ENCODE assay signal across 14 cellular contexts in the genomic region with DNA sequence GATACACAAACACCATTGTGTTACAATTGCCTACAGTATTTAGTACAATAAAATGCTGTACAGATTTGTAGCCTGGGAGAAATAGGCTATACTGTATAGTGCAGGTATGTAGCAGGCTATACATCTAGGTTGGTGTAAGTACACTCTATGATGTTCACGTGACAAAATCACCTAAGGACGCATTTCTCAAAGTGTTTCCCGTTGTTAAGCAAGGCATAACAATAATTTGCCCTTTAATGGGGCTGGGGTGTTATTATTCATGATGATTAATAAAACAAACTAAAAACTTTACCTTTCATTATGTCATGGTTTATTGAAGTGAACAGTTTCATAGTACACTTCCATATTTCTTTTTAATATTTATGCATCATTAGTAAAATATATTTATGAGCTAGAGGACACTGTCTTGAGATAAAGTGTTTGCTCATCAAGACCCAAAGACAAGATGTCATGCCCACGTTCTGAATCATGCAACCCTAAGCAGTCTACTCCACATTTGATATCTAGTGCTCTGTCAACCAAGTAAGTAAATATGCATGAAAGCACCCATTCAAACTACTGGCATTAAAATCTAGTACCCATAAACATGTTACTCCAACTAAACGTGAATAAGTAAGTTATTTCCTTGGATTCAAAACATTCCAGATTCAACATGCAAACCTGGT.
DNase-seq lines count a peak whose midpoint lies in the region; ATAC-seq and TF ChIP-seq lines count a peak whose summit lies in the region.
"Had no signal": no experiment of that assay in that cellular context is flagged by ENCODE, and none has a peak within 500 bp of the region (broad histone marks: within the 10 kb centered on the region; RNA-seq: fewer than 3 reads in every experiment).

No MANE protein-coding gene starts in this region.

- WGBS in spleen, 5 donors = 77 to 86% (median 81%) methylated on average over 5 of the region's 5 CpGs
- WGBS in stomach, 5 donors = 63 to 80% (median 69%) methylated on average over 5 of the region's 5 CpGs

- no peak for TF ChIP-seq EP300 in stomach (IDR thresholded peaks at IDR 0.05)

- peak; percentile 19 for DNase-seq in HT-29 (ENCODE audit: low spot score)
- DNase-seq in amniotic epithelial cell (ENCODE audit: low read depth) = peak; percentile 75
- DNase-seq in iris pigment epithelial cell (ENCODE audit: low read depth) = peak; percentile 61
- DNase-seq in spleen = no peak
- DNase-seq in stomach = no peak
- no peak for DNase-seq in NK-92 treated with Interleukin-12 subunit alpha and Interleukin-12 subunit beta, amount 100 ng/mL, for 24 hours (lab: John Stamatoyannopoulos, UW)
- DNase-seq: CD8-positive, alpha-beta T cell; DND-41; GF-D8; GOT3; Karpas-422; NCI-H1436; NCI-H510A treated with DMSO at 0.1 percent for 48 hours had no signal

- H3K36me3 ChIP-seq in spleen (no peaks in the 10 kb centered on the region), stomach (no peaks in the 10 kb centered on the region)

- intact Hi-C loops in spleen (cut with DNase I; ENCODE audit: low total_unique reads) (no loop called here), stomach (cut with DNase I; ENCODE audit: low total_unique reads) (no loop called here)

- TF ChIP-seq POLR2A in spleen (IDR thresholded peaks at IDR 0.05) (no peak), stomach (IDR thresholded peaks at IDR 0.05) (no peak)

- no peak for ATAC-seq in HG02610 (IDR thresholded peaks at IDR 0.05; ENCODE audit: unreplicated experiment)
- ATAC-seq: CD8-positive, alpha-beta T cell had no signal

- H3K4me1 ChIP-seq in spleen (no peaks in the 10 kb centered on the region), stomach (no peaks in the 10 kb centered on the region)

- H3K27ac ChIP-seq in spleen (peak overlapping the region in 5 of 8 donors; percentile 43 to 74 (median 65)), stomach (no peak overlapping the region)

- H3K4me3 ChIP-seq in spleen (no peak overlapping the region), stomach (no peak overlapping the region)

- TF ChIP-seq CTCF in spleen (IDR thresholded peaks at IDR 0.05 in 8 of 11, conservative IDR thresholded peaks at IDR 0.05 in 3 of 11) = no peak
- no peak for TF ChIP-seq CTCF in stomach (IDR thresholded peaks at IDR 0.05)

- H3K27me3 ChIP-seq in spleen (replicated peaks in 1 of 7) (no peaks in the 10 kb centered on the region), stomach (no peaks in the 10 kb centered on the region)

- H3K9me3 ChIP-seq in spleen (peaks cover 0 to 6% (median 0%) of the 10 kb centered on the region in 8 donors), stomach (no peaks in the 10 kb centered on the region)

Comparison
In these comparisons a context has a peak if more than half of its experiments do, and no peak if none do; other contexts are left out.
1. DNase-seq: peak in HT-29 (single experiment), amniotic epithelial cell (single experiment) and iris pigment epithelial cell (single experiment); none in spleen (single experiment), stomach (single experiment) and NK-92 treated with Interleukin-12 subunit alpha and Interleukin-12 subunit beta, amount 100 ng/mL, for 24 hours (single experiment).
2. H3K27ac ChIP-seq: peak in spleen (5 of 8); none in stomach (0 of 5).